Comparison of ENCODE assay signal across 22 cellular contexts in genomic region chr17:77488531-77489238, GRCh38.
DNase-seq lines count a peak whose midpoint lies in the region; ATAC-seq, FAIRE-seq and TF ChIP-seq lines count a peak whose summit lies in the region.
"Had no signal": no experiment of that assay in that cellular context is flagged by ENCODE, and none has a peak within 500 bp of the region (broad histone marks: within the 10 kb centered on the region; RNA-seq: fewer than 3 reads in every experiment).

No MANE protein-coding gene starts in this region.

- no TSS peak for BruUV-seq in Caco-2 (replicated peaks; lab: Mats Ljungman, UMichigan)

- no peaks in the 10 kb centered on the region for H3K4me1 ChIP-seq in endodermal cell (ENCODE audit: control insufficient read depth, insufficient read depth, low read length)
- no peaks in the 10 kb centered on the region for H3K4me1 ChIP-seq in mucosa of descending colon (ENCODE audit: low read depth)
- H3K4me1 ChIP-seq in tibial nerve: peaks cover 3 to 36% (median 18%) of the 10 kb centered on the region in 4 donors
- no peaks in the 10 kb centered on the region for H3K4me1 ChIP-seq in Caco-2

- H3K27me3 Mint-ChIP-seq in activated naive CD8-positive, alpha-beta T cell: no peaks in the 10 kb centered on the region
- H3K27me3 Mint-ChIP-seq in activated naive CD8-positive, alpha-beta T cell treated with anti-CD3 and anti-CD28 coated beads for 36 hours: no peaks in the 10 kb centered on the region
- no peaks in the 10 kb centered on the region for H3K27me3 Mint-ChIP-seq in endodermal cell (ENCODE audit: insufficient read depth)
- no peaks in the 10 kb centered on the region for H3K27me3 Mint-ChIP-seq in Caco-2 (ENCODE audit: insufficient read depth, unreplicated experiment)
- H3K27me3 Mint-ChIP-seq: T-helper 17 cell had no signal

- no peak for TF ChIP-seq CTCF in endodermal cell (conservative IDR thresholded peaks at IDR 0.05)
- no peak for TF ChIP-seq CTCF in mucosa of descending colon (IDR thresholded peaks at IDR 0.05)
- no peak for TF ChIP-seq CTCF in tibial nerve (IDR thresholded peaks at IDR 0.05)
- no peak for TF ChIP-seq CTCF in Caco-2 (IDR thresholded peaks at IDR 0.05; ENCODE audit: insufficient read depth in 1 of 2, low read depth in 1 of 2, low read length in 1 of 2, severe bottlenecking in 1 of 2, unreplicated experiment in 1 of 2)

- H3K36me3 Mint-ChIP-seq in activated naive CD8-positive, alpha-beta T cell: no peaks in the 10 kb centered on the region
- peaks cover 16% of the 10 kb centered on the region for H3K36me3 Mint-ChIP-seq in activated naive CD8-positive, alpha-beta T cell treated with anti-CD3 and anti-CD28 coated beads for 36 hours
- H3K36me3 Mint-ChIP-seq in endodermal cell (ENCODE audit: low read depth) (peaks cover 43% of the 10 kb centered on the region), Caco-2 (ENCODE audit: insufficient read depth, unreplicated experiment) (peaks cover 58% of the 10 kb centered on the region)

- POLR2A ChIA-PET in Caco-2 (lab: Charles Lee): no interaction called here

- H3K27me3 ChIP-seq in endodermal cell (ENCODE audit: control insufficient read depth, insufficient read depth, low read length, poor library complexity, severe bottlenecking): no peaks in the 10 kb centered on the region
- no peaks in the 10 kb centered on the region for H3K27me3 ChIP-seq in tibial nerve
- no peaks in the 10 kb centered on the region for H3K27me3 ChIP-seq in Caco-2 (replicated peaks; ENCODE audit: control insufficient read depth, insufficient read depth, low read length)
- H3K27me3 ChIP-seq: ascending aorta had no signal

- peaks cover 47% of the 10 kb centered on the region for H3K36me3 ChIP-seq in endodermal cell (ENCODE audit: control insufficient read depth, insufficient read depth, low read length)
- peaks cover 10% of the 10 kb centered on the region for H3K36me3 ChIP-seq in mucosa of descending colon (ENCODE audit: low read depth)
- peaks cover 0 to 80% (median 37%) of the 10 kb centered on the region in 3 donors for H3K36me3 ChIP-seq in tibial nerve
- H3K36me3 ChIP-seq in Caco-2 (ENCODE audit: control insufficient read depth, insufficient read depth, low read length): peaks cover 3% of the 10 kb centered on the region

- no peak overlapping the region for H3K9ac ChIP-seq in endodermal cell (ENCODE audit: extremely low read depth, low read length, poor library complexity, severe bottlenecking)

- intact Hi-C loops in mucosa of descending colon (cut with DNase I, micrococcal nuclease) (no loop called here), Caco-2 (cut with micrococcal nuclease; ENCODE audit: unreplicated experiment) (no loop called here)

- H3K27ac ChIP-seq in endodermal cell (ENCODE audit: low read depth, low read length) (no peak overlapping the region), tibial nerve (peak overlapping the region in 3 of 4 donors; percentile 58 to 77 (median 68))
- H3K27ac ChIP-seq: WERI-Rb-1 had no signal

- H3K9me3 ChIP-seq in endodermal cell (ENCODE audit: control insufficient read depth, low read length) (no peaks in the 10 kb centered on the region), mucosa of descending colon (no peaks in the 10 kb centered on the region), tibial nerve (no peaks in the 10 kb centered on the region), Caco-2 (no peaks in the 10 kb centered on the region)
- H3K9me3 ChIP-seq: ascending aorta had no signal

- CTCF ChIA-PET in Caco-2 (lab: Charles Lee): no interaction called here

- FAIRE-seq in GM19239 (lab: Jason Lieb, UNC): no peak

- H3K4me1 Mint-ChIP-seq in activated naive CD8-positive, alpha-beta T cell (ENCODE audit: low read depth): peaks cover 10% of the 10 kb centered on the region
- H3K4me1 Mint-ChIP-seq in activated naive CD8-positive, alpha-beta T cell treated with anti-CD3 and anti-CD28 coated beads for 36 hours: peaks cover 13% of the 10 kb centered on the region
- H3K4me1 Mint-ChIP-seq in endodermal cell: no peaks in the 10 kb centered on the region
- no peaks in the 10 kb centered on the region for H3K4me1 Mint-ChIP-seq in Caco-2 (ENCODE audit: low read depth, unreplicated experiment)
- H3K4me1 Mint-ChIP-seq: neural crest cell had no signal

- 94 to 98% methylated on average over 22 to 25 of the region's 25 CpGs for WGBS in endodermal cell (ENCODE audit: insufficient coverage in 1 of 2, insufficient read length in 1 of 2), 2 experiments
- 82 to 89% methylated on average over 19 to 25 of the region's 25 CpGs for WGBS in tibial nerve, 2 donors

- peak overlapping the region; percentile 70 for H3K27ac Mint-ChIP-seq in activated naive CD8-positive, alpha-beta T cell
- H3K27ac Mint-ChIP-seq in activated naive CD8-positive, alpha-beta T cell treated with anti-CD3 and anti-CD28 coated beads for 36 hours: no peak overlapping the region
- H3K27ac Mint-ChIP-seq in endodermal cell (peak overlapping the region; percentile 45), Caco-2 (ENCODE audit: unreplicated experiment) (no peak overlapping the region)
- H3K27ac Mint-ChIP-seq: activated naive CD4-positive, alpha-beta T cell treated with anti-CD3 and anti-CD28 coated beads for 36 hours; T-helper 17 cell had no signal

- H3K9me3 Mint-ChIP-seq in activated naive CD8-positive, alpha-beta T cell (ENCODE audit: low read depth): no peaks in the 10 kb centered on the region
- no peaks in the 10 kb centered on the region for H3K9me3 Mint-ChIP-seq in activated naive CD8-positive, alpha-beta T cell treated with anti-CD3 and anti-CD28 coated beads for 36 hours
- H3K9me3 Mint-ChIP-seq in endodermal cell: no peaks in the 10 kb centered on the region
- H3K9me3 Mint-ChIP-seq in Caco-2 (ENCODE audit: unreplicated experiment): no peaks in the 10 kb centered on the region
- H3K9me3 Mint-ChIP-seq: activated naive CD4-positive, alpha-beta T cell treated with anti-CD3 and anti-CD28 coated beads for 36 hours; neural crest cell had no signal

- no peak for TF ChIP-seq EP300 in tibial nerve (IDR thresholded peaks at IDR 0.05)

- H3K4me3 Mint-ChIP-seq in activated naive CD8-positive, alpha-beta T cell: no peak overlapping the region
- no peak overlapping the region for H3K4me3 Mint-ChIP-seq in activated naive CD8-positive, alpha-beta T cell treated with anti-CD3 and anti-CD28 coated beads for 36 hours
- H3K4me3 Mint-ChIP-seq in endodermal cell: no peak overlapping the region
- no peak overlapping the region for H3K4me3 Mint-ChIP-seq in Caco-2 (ENCODE audit: unreplicated experiment)
- H3K4me3 Mint-ChIP-seq: activated naive CD4-positive, alpha-beta T cell treated with anti-CD3 and anti-CD28 coated beads for 36 hours; neural crest cell; T-helper 17 cell had no signal

- no peak for ATAC-seq in mucosa of descending colon
- ATAC-seq in GM19035 (IDR thresholded peaks at IDR 0.05; ENCODE audit: unreplicated experiment): no peak
- ATAC-seq: esophagus mucosa, PC-3, T-helper 17 cell had no signal

- DNase-seq in activated naive CD8-positive, alpha-beta T cell treated with anti-CD3 and anti-CD28 coated beads for 36 hours: no peak
- DNase-seq in endodermal cell: no peak
- peak in 2 of 3 donors; percentile 26 to 49 for DNase-seq in mucosa of descending colon
- DNase-seq in tibial nerve (ENCODE audit: low spot score in 2 of 2): no peak
- DNase-seq in Caco-2: no peak
- DNase-seq in GM19239 (ENCODE audit: insufficient read length, low spot score): no peak
- DNase-seq: activated CD4-positive, alpha-beta T cell treated with anti-CD3 and anti-CD28 coated beads, Interleukin-2, amount 50 U/mL, for 48 hours; activated naive CD4-positive, alpha-beta T cell treated with anti-CD3 and anti-CD28 coated beads for 36 hours; activated T-cell treated with anti-CD3 and anti-CD28 coated beads, Interleukin-2, amount 50 U/mL, for 1 hour; effector CD4-positive, alpha-beta T cell; KBM-7; NCI-H187 treated with DMSO at 0.1 percent for 48 hours; NCI-H2227 treated with DMSO at 0.1 percent for 48 hours; PC-3; stimulated activated CD8-positive, alpha-beta memory T cell treated with anti-CD3 and anti-CD28 coated beads, Interleukin-4, amount 100 ng/mL, for 48 hours; T-helper 17 cell; WERI-Rb-1 had no signal

- no peak overlapping the region for H3K4me3 ChIP-seq in endodermal cell (ENCODE audit: low read length)
- H3K4me3 ChIP-seq in mucosa of descending colon: no peak overlapping the region
- H3K4me3 ChIP-seq in tibial nerve: no peak overlapping the region
- H3K4me3 ChIP-seq in Caco-2 (ENCODE audit: low read depth, low read length): no peak overlapping the region
- H3K4me3 ChIP-seq: ascending aorta had no signal

- no peak for TF ChIP-seq POLR2A in tibial nerve (IDR thresholded peaks at IDR 0.05)

Comparison
In these comparisons a context has a peak if more than half of its experiments do, and no peak if none do; other contexts are left out.
1. H3K27ac Mint-ChIP-seq: peak in activated naive CD8-positive, alpha-beta T cell (single experiment) and endodermal cell (single experiment); none in activated naive CD8-positive, alpha-beta T cell treated with anti-CD3 and anti-CD28 coated beads for 36 hours (single experiment) and Caco-2 (single experiment).
2. DNase-seq: peak in mucosa of descending colon (2 of 3); none in activated naive CD8-positive, alpha-beta T cell treated with anti-CD3 and anti-CD28 coated beads for 36 hours (single experiment), endodermal cell (single experiment), tibial nerve (0 of 2), Caco-2 (0 of 2) and GM19239 (single experiment).